Comparison of ENCODE assay signal across 34 cellular contexts in the genomic region with DNA sequence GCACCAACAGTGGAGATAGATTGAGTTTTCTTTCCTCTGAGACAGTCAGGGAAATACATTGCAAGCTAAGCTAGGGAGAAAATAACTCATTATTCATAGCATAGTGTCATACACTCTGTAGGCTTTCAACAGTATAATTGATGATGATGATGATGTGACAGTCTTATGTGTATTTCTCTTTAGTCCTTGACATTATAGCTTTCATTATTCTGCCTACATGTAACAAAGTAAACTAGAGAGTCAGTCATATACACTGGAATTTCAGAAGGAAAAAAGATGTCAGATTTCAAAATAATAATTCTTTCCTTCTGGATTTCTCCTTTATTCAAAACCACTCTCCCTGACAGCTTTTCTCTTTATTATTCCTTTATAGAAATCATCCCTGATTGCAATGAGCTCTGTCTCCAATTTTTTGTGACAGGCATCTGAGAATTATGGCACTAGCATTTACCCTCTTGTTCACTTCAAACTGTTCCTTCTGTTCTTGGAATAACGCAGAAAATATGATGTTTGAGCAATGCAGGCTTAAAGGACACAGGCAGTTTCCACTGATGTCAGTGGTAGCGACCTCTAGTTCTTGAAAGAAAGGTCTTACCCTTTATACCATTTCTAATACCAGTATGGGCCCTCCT.
"Had no signal": no experiment of that assay in that cellular context is flagged by ENCODE, and none has a peak within 500 bp of the region (broad histone marks: within the 10 kb centered on the region; RNA-seq: fewer than 3 reads in every experiment).

No MANE protein-coding gene starts in this region.

- H3K9ac ChIP-seq: KMS-11 had no signal

- H3K27ac ChIP-seq: KMS-11 had no signal

- H3K4me3 ChIP-seq: MG63 had no signal

- H3K9me3 ChIP-seq: MG63 had no signal

- DNase-seq: Karpas-422, Kasumi-1, KBM-7, KG1, MG63, MM.1S, MV-4-11, NCI-H1048, NCI-H1092, NCI-H1092 treated with DMSO at 0.1 percent for 48 hours, NCI-H1105, NCI-H1105 treated with DMSO at 0.1 percent for 48 hours, NCI-H1417 treated with DMSO at 0.1 percent for 48 hours, NCI-H1436, NCI-H1436 treated with DMSO at 0.1 percent for 48 hours, NCI-H146, NCI-H1694, NCI-H1694 treated with DMSO at 0.1 percent for 48 hours, NCI-H187, NCI-H187 treated with DMSO at 0.1 percent for 48 hours, NCI-H1930, NCI-H2029, NCI-H2029 treated with DMSO at 0.1 percent for 48 hours, NCI-H2081, NCI-H2081 treated with DMSO at 0.1 percent for 48 hours, NCI-H2107, NCI-H2171, NCI-H2171 treated with DMSO at 0.1 percent for 48 hours, NCI-H2227 treated with DMSO at 0.1 percent for 48 hours, NCI-H226, NCI-H345, NCI-H446, NCI-H446 treated with DMSO at 0.1 percent for 48 hours had no signal

- H3K36me3 ChIP-seq: MG63 had no signal

- H3K4me2 ChIP-seq: KMS-11 had no signal

- H3K27me3 ChIP-seq: MG63 had no signal
